27 cellular contexts compared by ENCODE assay signal in genomic region chr5:24509943-24510342, GRCh38.
"Had no signal": no experiment of that assay in that cellular context is flagged by ENCODE, and none has a peak within 500 bp of the region (broad histone marks: within the 10 kb centered on the region; RNA-seq: fewer than 3 reads in every experiment).

No MANE protein-coding gene starts in this region.

- FAIRE-seq: endometrium, keratinocyte had no signal

- H3K36me3 Mint-ChIP-seq: naive B cell had no signal

- ATAC-seq: esophagus mucosa, gastrocnemius medialis, heart right ventricle, left cardiac atrium, left lung, left ventricle myocardium superior, lower lobe of right lung, mucosa of descending colon had no signal

- H3K4me3 ChIP-seq: coronary artery, dorsolateral prefrontal cortex, esophagus squamous epithelium, gastrocnemius medialis, heart right ventricle, left lung, lower lobe of right lung, mucosa of descending colon had no signal

- H3K9me3 Mint-ChIP-seq: endodermal cell, mesothelial cell of epicardium had no signal

- H3K4me3 Mint-ChIP-seq: endodermal cell, mesothelial cell of epicardium, naive B cell had no signal

- H3K27me3 ChIP-seq: dorsolateral prefrontal cortex, esophagus squamous epithelium, gastrocnemius medialis, heart right ventricle, left lung had no signal

- H3K27ac ChIP-seq: coronary artery, dorsolateral prefrontal cortex, epithelial cell of prostate, esophagus squamous epithelium, gastrocnemius medialis, heart right ventricle, left lung, lower lobe of right lung had no signal

- H3K9me3 ChIP-seq: esophagus squamous epithelium, gastrocnemius medialis, heart right ventricle, left lung, lower lobe of right lung, mucosa of descending colon had no signal

- H3K4me1 ChIP-seq: esophagus squamous epithelium, gastrocnemius medialis, heart right ventricle, left lung, lower lobe of right lung had no signal

- H3K27me3 Mint-ChIP-seq: naive B cell had no signal

- H3K36me3 ChIP-seq: esophagus squamous epithelium, gastrocnemius medialis, heart right ventricle, left lung, lower lobe of right lung had no signal

- H3K4me1 Mint-ChIP-seq: endodermal cell, mesothelial cell of epicardium, naive B cell had no signal

- DNase-seq: dermis blood vessel endothelial cell; dorsolateral prefrontal cortex; effector CD4-positive, alpha-beta T cell; effector memory CD4-positive, alpha-beta T cell; endodermal cell; erythroblast; esophagus squamous epithelium; foreskin fibroblast; foreskin melanocyte; gastrocnemius medialis; glutamatergic neuron; head of caudate nucleus; heart right ventricle; hippocampal formation; left cardiac atrium; left lung; left ventricle myocardium superior; lower lobe of right lung; mesenchymal stem cell; mucosa of descending colon; naive B cell had no signal
